Comparison of ENCODE assay signal across 10 cellular contexts in genomic region chr4:105895324-105895608, GRCh38. TPM values are rescaled to one million over a fixed set of nuclear protein-coding genes. Genes with fewer than 3 reads are reported as not detected.
DNase-seq lines count a peak whose midpoint lies in the region; ATAC-seq and TF ChIP-seq lines count a peak whose summit lies in the region.
"Had no signal": no experiment of that assay in that cellular context is flagged by ENCODE, and none has a peak within 500 bp of the region (broad histone marks: within the 10 kb centered on the region; RNA-seq: fewer than 3 reads in every experiment).

Gene NPNT (plus strand): TSS chr4:105895471. CDS start chr4:105895653, 182 bp downstream.

- TF ChIP-seq CTCF in heart right ventricle (IDR thresholded peaks at IDR 0.05), result no peak
- no peak for TF ChIP-seq CTCF in retinal pigment epithelial cell (conservative IDR thresholded peaks at IDR 0.05; ENCODE audit: low read depth, low read length)

- H3K4me1 Mint-ChIP-seq in effector memory CD8-positive, alpha-beta T cell (ENCODE audit: low read depth in 2 of 2), result no peaks in the 10 kb centered on the region

- H3K27me3 ChIP-seq in heart right ventricle, result peaks cover 0 to 75% (median 29%) of the 10 kb centered on the region in 7 donors

- no peaks in the 10 kb centered on the region for H3K36me3 ChIP-seq in heart right ventricle
- H3K36me3 ChIP-seq: neutrophil had no signal

- peaks cover under 1 to 3% of the 10 kb centered on the region in 2 donors for H3K9me3 Mint-ChIP-seq in effector memory CD8-positive, alpha-beta T cell

- ATAC-seq in HG03025 (IDR thresholded peaks at IDR 0.05; ENCODE audit: low FRiP score, unreplicated experiment) (peak; percentile 18), heart right ventricle (peak; percentile 38 to 85 (median 62))
- no peak for ATAC-seq in effector memory CD8-positive, alpha-beta T cell (replicated peaks)

- H3K4me3 ChIP-seq in heart right ventricle (peak within 1 kb of the TSS; percentile 39 to 61 (median 56)), retinal pigment epithelial cell (ENCODE audit: low read length) (peak within 1 kb of the TSS; percentile 44)

- H3K4me1 ChIP-seq in heart right ventricle, result peaks cover 0 to 21% (median 8%) of the 10 kb centered on the region in 9 donors

- no peak within 1 kb of the TSS for H3K27ac ChIP-seq in heart right ventricle
- H3K27ac ChIP-seq: neutrophil had no signal

- H3K27me3 Mint-ChIP-seq in effector memory CD8-positive, alpha-beta T cell, result peaks cover 59% of the 10 kb centered on the region in 2 donors

- no peak within 1 kb of the TSS for H3K27ac Mint-ChIP-seq in effector memory CD8-positive, alpha-beta T cell

- intact Hi-C loops in heart right ventricle (cut with DNase I), result no loop called here

- H3K9me3 ChIP-seq in heart right ventricle, result no peaks in the 10 kb centered on the region
- H3K9me3 ChIP-seq: neutrophil had no signal

- H3K36me3 Mint-ChIP-seq in effector memory CD8-positive, alpha-beta T cell (ENCODE audit: insufficient read depth), result no peaks in the 10 kb centered on the region

- WGBS in heart right ventricle, 2 donors, result 0% methylated on average over 30 to 34 of the region's 34 CpGs

- H3K4me3 Mint-ChIP-seq in effector memory CD8-positive, alpha-beta T cell, result no peak within 1 kb of the TSS

- peak; percentile 72 for DNase-seq in DMS53 (lab: John Stamatoyannopoulos, UW)
- no peak for DNase-seq in DMS53 treated with DMSO at 0.1 percent for 48 hours (lab: John Stamatoyannopoulos, UW; ENCODE audit: unreplicated experiment)
- peak; percentile 21 for DNase-seq in SK-N-DZ (ENCODE audit: low spot score)
- peak in 1 of 2 donors; percentile 13 for DNase-seq in heart right ventricle
- no peak for DNase-seq in retinal pigment epithelial cell (ENCODE audit: low read depth)
- DNase-seq in effector memory CD8-positive, alpha-beta T cell, result no peak
- DNase-seq in AG08395 (ENCODE audit: low spot score), result no peak

RNA-seq across cellular contexts. Expression of gene NPNT, which starts in this region (rescaled TPM):
- polyA plus RNA-seq in SK-N-DZ (2014; cell fraction: cytosol; rRNA removed), result 5.2 and 5.3 TPM in 2 replicates
- polyA plus RNA-seq in SK-N-DZ (2014; cell fraction: nucleus; rRNA removed), result 6.2 and 9.1 TPM in 2 replicates
- 10 to 100 TPM in 1 of 10 donors, 1 to 10 TPM in 9; 1.7 to 10.0 (median 3.8) TPM for total RNA-seq in heart right ventricle
- polyA plus RNA-seq in heart right ventricle, result 10 to 100 TPM in 1 of 2 donors, 1 to 10 TPM in 1; 5.9 to 32.6 TPM
- polyA plus RNA-seq: AG04450 had no signal

Comparison
In these comparisons a context has a peak if more than half of its experiments do, and no peak if none do; other contexts are left out.
1. DNase-seq: peak in DMS53 (single experiment) and SK-N-DZ (single experiment); none in DMS53 treated with DMSO at 0.1 percent for 48 hours (single experiment), retinal pigment epithelial cell (single experiment), effector memory CD8-positive, alpha-beta T cell (0 of 3) and AG08395 (single experiment).